ENCODE assay signal across 11 cellular contexts in genomic region chr2:190090148-190090547, GRCh38. TPM values are rescaled to one million over a fixed set of nuclear protein-coding genes. Genes with fewer than 3 reads are reported as not detected.
"Had no signal": no experiment of that assay in that cellular context is flagged by ENCODE, and none has a peak within 500 bp of the region (broad histone marks: within the 10 kb centered on the region; RNA-seq: fewer than 3 reads in every experiment).

No MANE protein-coding gene starts in this region.

- H3K9me3 Mint-ChIP-seq: activated naive CD8-positive, alpha-beta T cell treated with anti-CD3 and anti-CD28 coated beads, Interleukin-2, amount 10 ng/mL, durations not matched to agents 7 days and 5 days; activated T-cell treated with anti-CD3 and anti-CD28 coated beads, Interleukin-2, amount 50 U/mL, for 72 hours had no signal

- H3K27me3 ChIP-seq: breast epithelium had no signal

- H3K27ac Mint-ChIP-seq: activated naive CD8-positive, alpha-beta T cell treated with anti-CD3 and anti-CD28 coated beads, Interleukin-2, amount 10 ng/mL, durations not matched to agents 7 days and 5 days; activated T-cell treated with anti-CD3 and anti-CD28 coated beads, Interleukin-2, amount 50 U/mL, for 72 hours had no signal

- H3K4me3 Mint-ChIP-seq: activated naive CD8-positive, alpha-beta T cell treated with anti-CD3 and anti-CD28 coated beads, Interleukin-2, amount 10 ng/mL, durations not matched to agents 7 days and 5 days; activated T-cell treated with anti-CD3 and anti-CD28 coated beads, Interleukin-2, amount 50 U/mL, for 72 hours had no signal

- H3K4me1 ChIP-seq: breast epithelium had no signal

- DNase-seq: activated CD4-positive, alpha-beta T cell treated with anti-CD3 and anti-CD28 coated beads, Interleukin-2, amount 50 U/mL, for 48 hours; activated naive CD8-positive, alpha-beta T cell treated with anti-CD3 and anti-CD28 coated beads, Interleukin-2, amount 10 ng/mL, durations not matched to agents 7 days and 5 days; activated T-cell treated with anti-CD3 and anti-CD28 coated beads, Interleukin-2, amount 50 U/mL, for 72 hours; anterior cingulate cortex; kidney glomerular epithelial cell; posterior cingulate gyrus; trophoblast cell had no signal

- H3K27ac ChIP-seq: breast epithelium, skin epidermis had no signal

- H3K36me3 Mint-ChIP-seq: activated naive CD8-positive, alpha-beta T cell treated with anti-CD3 and anti-CD28 coated beads, Interleukin-2, amount 10 ng/mL, durations not matched to agents 7 days and 5 days had no signal

- H3K4me3 ChIP-seq: breast epithelium, skin epidermis had no signal

- H3K4me1 Mint-ChIP-seq: activated naive CD8-positive, alpha-beta T cell treated with anti-CD3 and anti-CD28 coated beads, Interleukin-2, amount 10 ng/mL, durations not matched to agents 7 days and 5 days had no signal

- H3K27me3 Mint-ChIP-seq: activated naive CD8-positive, alpha-beta T cell treated with anti-CD3 and anti-CD28 coated beads, Interleukin-2, amount 10 ng/mL, durations not matched to agents 7 days and 5 days had no signal

- H3K9me3 ChIP-seq: breast epithelium had no signal

- H3K36me3 ChIP-seq: breast epithelium had no signal

- ATAC-seq: esophagus mucosa had no signal

RNA-seq across cellular contexts. Expression of gene MSTN, which starts 27.6 kb away (rescaled TPM):
- total RNA-seq: activated naive CD8-positive, alpha-beta T cell treated with anti-CD3 and anti-CD28 coated beads, Interleukin-2, amount 10 ng/mL, durations not matched to agents 7 days and 5 days; activated T-cell treated with anti-CD3 and anti-CD28 coated beads, Interleukin-2, amount 50 U/mL, for 72 hours; glomerular endothelial cell had no signal
